In genomic region chrX:153600032-153600373, GRCh38 we compare ENCODE assay signal across 7 cellular contexts. TPM values are rescaled to one million over a fixed set of nuclear protein-coding genes. Genes with fewer than 3 reads are reported as not detected.
A peak's percentile ranks its signal among the peaks of the same experiment; 100 is the strongest.
DNase-seq lines count a peak whose midpoint lies in the region; ATAC-seq and TF ChIP-seq lines count a peak whose summit lies in the region.

No MANE protein-coding gene starts in this region.

- H3K4me3 ChIP-seq in H7 (ENCODE audit: insufficient read depth, low read depth, low read length) (peak overlapping the region; percentile 60), psoas muscle (peak overlapping the region; percentile 66), body of pancreas (no peak overlapping the region)

- DNase-seq in H7 (peak; percentile 36), RPMI8226 (peak; percentile 63), epithelial cell of prostate (ENCODE audit: low read depth, low spot score) (no peak), psoas muscle (no peak), body of pancreas (no peak), NCI-H1048 (lab: John Stamatoyannopoulos, UW) (no peak)

- TF ChIP-seq POLR2A in body of pancreas (IDR thresholded peaks at IDR 0.05) = no peak

- H3K9me3 ChIP-seq in psoas muscle = no peaks in the 10 kb centered on the region
- no peaks in the 10 kb centered on the region for H3K9me3 ChIP-seq in body of pancreas

- no peak for TF ChIP-seq CTCF in psoas muscle (IDR thresholded peaks at IDR 0.05)
- TF ChIP-seq CTCF in body of pancreas (IDR thresholded peaks at IDR 0.05) = no peak

- intact Hi-C loops in psoas muscle (cut with DNase I) = no loop called here
- intact Hi-C loops in body of pancreas (cut with DNase I) = no loop called here

- no peaks in the 10 kb centered on the region for H3K4me1 ChIP-seq in psoas muscle
- H3K4me1 ChIP-seq in body of pancreas = peaks cover 23% of the 10 kb centered on the region

- no peaks in the 10 kb centered on the region for H3K27me3 ChIP-seq in H7 (ENCODE audit: control insufficient read depth, insufficient read depth, low read length)
- peaks cover 0 to 5% (median 0%) of the 10 kb centered on the region in 3 donors for H3K27me3 ChIP-seq in psoas muscle (ENCODE audit: insufficient read depth in 3 of 3, low read length in 2 of 3)
- no peaks in the 10 kb centered on the region for H3K27me3 ChIP-seq in body of pancreas

- H3K27ac ChIP-seq in epithelial cell of prostate (peak overlapping the region; percentile 36), psoas muscle (no peak overlapping the region), body of pancreas (no peak overlapping the region)

- no peak for ATAC-seq in psoas muscle
- no peak for ATAC-seq in body of pancreas
- ATAC-seq in GM18858 (IDR thresholded peaks at IDR 0.05; ENCODE audit: unreplicated experiment) = no peak

- WGBS in psoas muscle, 3 donors = 31 to 76% (median 51%) methylated on average over 2 of the region's 2 CpGs
- WGBS in body of pancreas, 2 donors = 0 to 23% methylated on average over 2 of the region's 2 CpGs

- H3K36me3 ChIP-seq in H7 (replicated peaks; ENCODE audit: control insufficient read depth, insufficient read depth, low read length) (no peaks in the 10 kb centered on the region), psoas muscle (ENCODE audit: insufficient read depth in 1 of 2, low read depth in 1 of 2) (peaks cover 0 to 2% of the 10 kb centered on the region in 2 donors), body of pancreas (replicated peaks in 1 of 2; ENCODE audit: insufficient read depth in 1 of 2, low read depth in 2 of 2) (no peaks in the 10 kb centered on the region)

RNA-seq across cellular contexts. Expression of gene CCNQ, which starts 1.1 kb away (rescaled TPM):
- 27.0 and 30.4 TPM in 2 replicates for total RNA-seq in H7 (2014; rRNA removed; shearing (Covaris generic))
- 10 to 100 TPM; 17.0 to 34.3 (median 20.6) TPM for total RNA-seq in psoas muscle
- polyA plus RNA-seq in psoas muscle = 10 to 100 TPM; 47.8 to 53.5 (median 48.6) TPM
- total RNA-seq in body of pancreas = 10 to 100 TPM in 1 of 2 donors, 1 to 10 TPM in 1; 8.6 to 23.9 TPM

RNA-seq across cellular contexts. Expression of gene DUSP9, which starts 47.0 kb away (rescaled TPM):
- 2.3 and 3.3 TPM in 2 replicates for total RNA-seq in H7 (2014; rRNA removed; shearing (Covaris generic))
- total RNA-seq in psoas muscle (not detected), body of pancreas (not detected)
- polyA plus RNA-seq in psoas muscle = not detected

Comparison
In these comparisons a context has a peak if more than half of its experiments do, and no peak if none do; other contexts are left out.
1. DNase-seq: peak in H7 (single experiment) and RPMI8226 (single experiment); none in epithelial cell of prostate (single experiment), psoas muscle (0 of 2), body of pancreas (0 of 4) and NCI-H1048 (single experiment).
2. H3K4me3 ChIP-seq: peak in H7 (single experiment) and psoas muscle (single experiment); none in body of pancreas (0 of 2).